21 cellular contexts compared by ENCODE assay signal in the genomic region with DNA sequence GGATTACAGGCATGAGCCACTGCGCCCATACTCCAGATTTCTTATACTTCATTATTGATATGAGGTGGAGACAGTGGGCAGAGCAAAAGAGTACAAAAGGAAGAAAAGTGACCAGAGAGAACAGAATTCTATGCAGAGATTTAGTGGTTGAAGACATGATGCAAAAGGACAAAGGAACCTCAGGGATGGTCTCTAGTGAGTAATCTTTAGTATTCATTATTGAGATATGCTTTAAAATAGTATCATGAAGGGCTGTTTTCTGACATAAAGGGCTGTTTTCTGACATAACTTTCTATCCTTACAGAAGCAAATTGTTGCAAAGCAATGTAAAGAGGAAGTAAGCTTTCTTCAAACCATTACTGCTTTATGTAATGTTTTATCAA.
DNase-seq lines count a peak whose midpoint lies in the region; TF ChIP-seq lines count a peak whose summit lies in the region.
"Had no signal": no experiment of that assay in that cellular context is flagged by ENCODE, and none has a peak within 500 bp of the region (broad histone marks: within the 10 kb centered on the region; RNA-seq: fewer than 3 reads in every experiment).

No MANE protein-coding gene starts in this region.

- DNase-seq in GM03348 (ENCODE audit: low spot score) (peak; percentile 16), MV-4-11 (lab: John Stamatoyannopoulos, UW) (peak; percentile 64), brain microvascular endothelial cell (no peak), osteoblast (ENCODE audit: insufficient read length, low spot score, missing footprints) (no peak), ureter (ENCODE audit: low spot score) (no peak), cerebellar cortex (ENCODE audit: low spot score) (no peak), NCI-H1436 treated with DMSO at 0.1 percent for 48 hours (lab: John Stamatoyannopoulos, UW) (no peak)
- DNase-seq: activated B cell treated with CpG ODN at 0.5 μM for 24 hours; activated CD8-positive, alpha-beta T cell treated with anti-CD3 and anti-CD28 coated beads for 36 hours; activated naive CD4-positive, alpha-beta T cell treated with anti-CD3 and anti-CD28 coated beads, Interleukin-2, amount 50 U/mL, for 16 hours; activated T-cell treated with anti-CD3 and anti-CD28 coated beads, Interleukin-2, amount 50 U/mL, for 4 hours; anterior cingulate cortex; BE2C; Caco-2; H9; naive thymus-derived CD8-positive, alpha-beta T cell; NCI-H510A; NK-92 treated with Interleukin-12 subunit alpha and Interleukin-12 subunit beta, amount 100 ng/mL, for 24 hours; sigmoid colon; stimulated activated naive CD8-positive, alpha-beta T cell treated with anti-CD3 and anti-CD28 coated beads, Interleukin-15, Interleukin-2, amounts not matched to agents 100 U/mL and 50 U/mL, for 24 hours; transverse colon had no signal

- H3K79me2 ChIP-seq in osteoblast (ENCODE audit: insufficient read depth, low read length) = peaks cover 25% of the 10 kb centered on the region

- peak overlapping the region; percentile 25 for H3K27ac ChIP-seq in brain microvascular endothelial cell
- H3K27ac ChIP-seq in osteoblast (ENCODE audit: low read depth, low read length) = peak overlapping the region; percentile 31
- H3K27ac ChIP-seq: sigmoid colon, transverse colon had no signal

- TF ChIP-seq CTCF in brain microvascular endothelial cell (IDR thresholded peaks at IDR 0.05; ENCODE audit: low read depth, low read length, missing control alignments) (no peak), osteoblast (IDR thresholded peaks at IDR 0.05; ENCODE audit: extremely low read depth, low read depth, low read length) (no peak)

- no peaks in the 10 kb centered on the region for H3K36me3 ChIP-seq in brain microvascular endothelial cell (replicated peaks)
- no peaks in the 10 kb centered on the region for H3K36me3 ChIP-seq in osteoblast (ENCODE audit: insufficient read depth, low read length)
- H3K36me3 ChIP-seq: BE2C, sigmoid colon, transverse colon had no signal

- H3K4me1 ChIP-seq in osteoblast (ENCODE audit: insufficient read depth, low read length) = peaks cover 26% of the 10 kb centered on the region
- H3K4me1 ChIP-seq: BE2C had no signal

- H3K4me2 ChIP-seq in osteoblast (ENCODE audit: insufficient read depth, low read length) = peak overlapping the region; percentile 62

- H4K20me1 ChIP-seq in osteoblast (ENCODE audit: insufficient read depth, low read length) = no peaks in the 10 kb centered on the region

- no peak overlapping the region for H3K4me3 ChIP-seq in brain microvascular endothelial cell (ENCODE audit: low read depth, low read length)
- peak overlapping the region; percentile 6 for H3K4me3 ChIP-seq in osteoblast (ENCODE audit: insufficient read depth, low read length)
- H3K4me3 ChIP-seq: sigmoid colon, transverse colon had no signal

- no peaks in the 10 kb centered on the region for H3K27me3 ChIP-seq in brain microvascular endothelial cell (replicated peaks)
- no peaks in the 10 kb centered on the region for H3K27me3 ChIP-seq in osteoblast (ENCODE audit: insufficient read depth, low read length)
- H3K27me3 ChIP-seq: BE2C, sigmoid colon, transverse colon had no signal

- H3K9me3 ChIP-seq in osteoblast (ENCODE audit: low read depth, low read length) = no peaks in the 10 kb centered on the region
- H3K9me3 ChIP-seq: BE2C, Caco-2, sigmoid colon, transverse colon had no signal

- H2AFZ ChIP-seq in osteoblast (ENCODE audit: low read length) = no peak overlapping the region

- in situ Hi-C loops in brain microvascular endothelial cell (cut with HindIII; ENCODE audit: low pct_ligation_motif_present, low sequenced_read_pairs) = no loop called here

Comparison
In these comparisons a context has a peak if more than half of its experiments do, and no peak if none do; other contexts are left out.
1. DNase-seq: peak in GM03348 (single experiment) and MV-4-11 (single experiment); none in brain microvascular endothelial cell (single experiment), osteoblast (single experiment), ureter (single experiment), cerebellar cortex (single experiment) and NCI-H1436 treated with DMSO at 0.1 percent for 48 hours (single experiment).